In genomic region chr2:154696771-154697170, GRCh38 we compare ENCODE assay signal across 16 cellular contexts. TPM values are rescaled to one million over a fixed set of nuclear protein-coding genes. Genes with fewer than 3 reads are reported as not detected.
DNase-seq lines count a peak whose midpoint lies in the region; ATAC-seq and TF ChIP-seq lines count a peak whose summit lies in the region.
"Had no signal": no experiment of that assay in that cellular context is flagged by ENCODE, and none has a peak within 500 bp of the region (broad histone marks: within the 10 kb centered on the region; RNA-seq: fewer than 3 reads in every experiment).

No MANE protein-coding gene starts in this region.

- no peaks in the 10 kb centered on the region for H3K79me1 ChIP-seq in mesendoderm (ENCODE audit: low read length)

- H2AK5ac ChIP-seq in mesendoderm (ENCODE audit: low read length) = no peak overlapping the region

- H3K56ac ChIP-seq in mesendoderm (ENCODE audit: low read length) = peak overlapping the region; percentile 92

- H3K4me1 ChIP-seq in right atrium auricular region (peaks cover 0 to 28% of the 10 kb centered on the region in 2 donors), mesendoderm (ENCODE audit: control insufficient read depth, low read depth, low read length) (no peaks in the 10 kb centered on the region), tibial artery (peaks cover 0 to 47% (median 16%) of the 10 kb centered on the region in 4 donors)

- no peak overlapping the region for H3K18ac ChIP-seq in mesendoderm (ENCODE audit: low read length)

- WGBS in mesendoderm (ENCODE audit: extremely low coverage, insufficient coverage, low lambda C conversion rate) = no CpG with 5 or more reads among the region's 1 CpG

- H3K4me3 ChIP-seq in right atrium auricular region (peak overlapping the region; percentile 58 to 60), mesendoderm (ENCODE audit: low read length) (no peak overlapping the region), tibial artery (peak overlapping the region; percentile 79 to 82)
- H3K4me3 ChIP-seq: PC-9 had no signal

- H3K36me3 ChIP-seq in right atrium auricular region = no peaks in the 10 kb centered on the region
- H3K36me3 ChIP-seq in mesendoderm (ENCODE audit: control insufficient read depth, insufficient read depth, low read length) = no peaks in the 10 kb centered on the region
- H3K36me3 ChIP-seq in tibial artery = no peaks in the 10 kb centered on the region
- H3K36me3 ChIP-seq: gastroesophageal sphincter had no signal

- ATAC-seq in left ventricle myocardium superior (no peak), HG03139 (IDR thresholded peaks at IDR 0.05; ENCODE audit: unreplicated experiment) (no peak)
- ATAC-seq: activated CD4-positive, alpha-beta T cell treated with anti-CD3 and anti-CD28 coated beads for 36 hours; activated T-cell treated with anti-CD3 and anti-CD28 coated beads, Interleukin-2, amount 50 U/mL, for 4 hours; T-cell had no signal

- intact Hi-C loops in left ventricle myocardium superior (cut with micrococcal nuclease) = no loop called here
- intact Hi-C loops in tibial artery (cut with DNase I; ENCODE audit: low total_unique reads) = no loop called here

- no peak overlapping the region for H3K23ac ChIP-seq in mesendoderm (ENCODE audit: low read length)

- no peak overlapping the region for H2BK5ac ChIP-seq in mesendoderm (ENCODE audit: low read length)

- no peak overlapping the region for H2BK120ac ChIP-seq in mesendoderm (ENCODE audit: low read depth, low read length)

- H2BK15ac ChIP-seq in mesendoderm (replicated peaks; ENCODE audit: low read depth) = no peak overlapping the region

- no peak overlapping the region for H3K4me2 ChIP-seq in mesendoderm (ENCODE audit: low read length)
- H3K4me2 ChIP-seq: PC-9 had no signal

- peak overlapping the region; percentile 85 for H3K9ac ChIP-seq in mesendoderm (ENCODE audit: low read length)

- H3K9me3 ChIP-seq in right atrium auricular region = no peaks in the 10 kb centered on the region
- H3K9me3 ChIP-seq in tibial artery = no peaks in the 10 kb centered on the region
- H3K9me3 ChIP-seq: gastroesophageal sphincter had no signal

- TF ChIP-seq CTCF in right atrium auricular region (IDR thresholded peaks at IDR 0.05) = no peak
- TF ChIP-seq CTCF in tibial artery (IDR thresholded peaks at IDR 0.05) = no peak

- H3K4ac ChIP-seq in mesendoderm (ENCODE audit: low read depth, low read length) = no peak overlapping the region

- H3K27ac ChIP-seq in right atrium auricular region (peak overlapping the region; percentile 78 to 97), cingulate gyrus (ENCODE audit: low read depth, low read length) (peak overlapping the region; percentile 72), mesendoderm (ENCODE audit: low read depth, low read length) (no peak overlapping the region), tibial artery (peak overlapping the region; percentile 85 to 87)
- H3K27ac ChIP-seq: PC-9 had no signal

- DNase-seq in right atrium auricular region (ENCODE audit: low spot score) (no peak), left ventricle myocardium superior (no peak), mesendoderm (no peak), tibial artery (no peak), GOT3 (lab: John Stamatoyannopoulos, UW) (no peak)
- DNase-seq in NK-92 treated with Interleukin-12 subunit alpha and Interleukin-12 subunit beta, amount 100 ng/mL, for 24 hours (lab: John Stamatoyannopoulos, UW) = no peak
- DNase-seq: activated CD4-positive, alpha-beta T cell treated with anti-CD3 and anti-CD28 coated beads for 36 hours; activated T-cell treated with anti-CD3 and anti-CD28 coated beads, Interleukin-2, amount 50 U/mL, for 4 hours; amniotic stem cell; effector CD8-positive, alpha-beta T cell; T-cell had no signal

- no peak overlapping the region for H4K5ac ChIP-seq in mesendoderm (ENCODE audit: low read length)

- no peaks in the 10 kb centered on the region for H3K79me2 ChIP-seq in mesendoderm (ENCODE audit: control insufficient read depth, insufficient read depth, low read length)

- no peak overlapping the region for H4K8ac ChIP-seq in mesendoderm (ENCODE audit: low read depth, low read length)

- peaks cover 0 to 5% of the 10 kb centered on the region in 2 donors for H3K27me3 ChIP-seq in right atrium auricular region
- no peaks in the 10 kb centered on the region for H3K27me3 ChIP-seq in mesendoderm (ENCODE audit: insufficient read depth, low read length, poor library complexity)
- H3K27me3 ChIP-seq in tibial artery = no peaks in the 10 kb centered on the region

RNA-seq across cellular contexts. Expression of gene KCNJ3, which starts 1.7 kb away (rescaled TPM):
- 10 to 100 TPM; 46.5 to 73.3 TPM for total RNA-seq in right atrium auricular region
- total RNA-seq in left ventricle myocardium superior = 2.0 TPM
- polyA plus RNA-seq in mesendoderm (2013, experiment 1 of 2) = 2.5 TPM
- 2.3 TPM for polyA plus RNA-seq in mesendoderm (2013, experiment 2 of 2)
- total RNA-seq: activated CD4-positive, alpha-beta T cell treated with anti-CD3 and anti-CD28 coated beads for 36 hours; activated T-cell treated with anti-CD3 and anti-CD28 coated beads, Interleukin-2, amount 50 U/mL, for 4 hours; omental fat pad; PC-9; T-cell had no signal

Comparison
In these comparisons a context has a peak if more than half of its experiments do, and no peak if none do; other contexts are left out.
1. RNA of gene KCNJ3, which starts 1.7 kb away (total RNA-seq): 46.5 to 73.3 TPM in right atrium auricular region; 2.0 TPM in left ventricle myocardium superior (single experiment); every median in the first group is over 10 times any median in the second.